8 cellular contexts compared by ENCODE assay signal in genomic region chr2:161586517-161587167, GRCh38. TPM values are rescaled to one million over a fixed set of nuclear protein-coding genes. Genes with fewer than 3 reads are reported as not detected.
A peak's percentile ranks its signal among the peaks of the same experiment; 100 is the strongest.
DNase-seq lines count a peak whose midpoint lies in the region; ATAC-seq and TF ChIP-seq lines count a peak whose summit lies in the region.
"Had no signal": no experiment of that assay in that cellular context is flagged by ENCODE, and none has a peak within 500 bp of the region (broad histone marks: within the 10 kb centered on the region; RNA-seq: fewer than 3 reads in every experiment).

No MANE protein-coding gene starts in this region.

- H3K36me3 Mint-ChIP-seq in naive thymus-derived CD4-positive, alpha-beta T cell: no peaks in the 10 kb centered on the region
- no peaks in the 10 kb centered on the region for H3K36me3 Mint-ChIP-seq in activated naive CD4-positive, alpha-beta T cell treated with anti-CD3 and anti-CD28 coated beads, Interleukin-2, amount 50 U/mL, for 72 hours

- H2AFZ ChIP-seq in HCT116 (ENCODE audit: low read depth, low read length, poor library complexity, severe bottlenecking): peak overlapping the region; percentile 66

- no peak overlapping the region for H3K4me3 Mint-ChIP-seq in naive thymus-derived CD4-positive, alpha-beta T cell

- H3K27ac Mint-ChIP-seq in naive thymus-derived CD4-positive, alpha-beta T cell: no peak overlapping the region
- H3K27ac Mint-ChIP-seq in activated naive CD4-positive, alpha-beta T cell treated with anti-CD3 and anti-CD28 coated beads, Interleukin-2, amount 50 U/mL, for 72 hours: no peak overlapping the region

- no peaks in the 10 kb centered on the region for H3K9me2 ChIP-seq in HCT116 (ENCODE audit: insufficient read depth)

- intact Hi-C loops in HCT116 (cut with micrococcal nuclease): loop anchor here (1.0 to 2.0 kb wide), 3 partner anchors 360 to 714 kb away; no protein-coding TSS in a partner anchor
- intact Hi-C loops in naive thymus-derived CD4-positive, alpha-beta T cell (cut with micrococcal nuclease): loop anchor here (1.0 to 10.0 kb wide), 8 partner anchors 360 to 712 kb away; partner anchors contain the start of gene GCG (in 1 of the 2)

- DNase-seq in GM03348 (ENCODE audit: low spot score) (peak; percentile 50), HCT116 (ENCODE audit: low read depth, low spot score) (peak; percentile 23), NCI-H345 treated with DMSO at 0.1 percent for 48 hours (lab: John Stamatoyannopoulos, UW; ENCODE audit: unreplicated experiment) (peak; percentile 28), cerebellum (ENCODE audit: low spot score) (peak; percentile 34)
- DNase-seq in naive thymus-derived CD4-positive, alpha-beta T cell: peak in 6 of 9 donors; percentile 3 to 30 (median 18)
- DNase-seq in activated naive CD4-positive, alpha-beta T cell treated with anti-CD3 and anti-CD28 coated beads, Interleukin-2, amount 50 U/mL, for 72 hours (ENCODE audit: low spot score in 2 of 2): no peak

- H3K4me2 ChIP-seq in HCT116 (ENCODE audit: low read length): no peak overlapping the region

- H3K4me1 Mint-ChIP-seq in naive thymus-derived CD4-positive, alpha-beta T cell: peaks cover 0 to 3% (median 0%) of the 10 kb centered on the region in 7 donors

- H3K4me3 ChIP-seq in HCT116 (replicated peaks in 1 of 2; ENCODE audit: low read depth in 1 of 2, low read length in 2 of 2): no peak overlapping the region
- H3K4me3 ChIP-seq in naive thymus-derived CD4-positive, alpha-beta T cell (ENCODE audit: low read length): no peak overlapping the region

- no peaks in the 10 kb centered on the region for H4K20me1 ChIP-seq in HCT116 (ENCODE audit: insufficient read depth)

- H3K79me2 ChIP-seq in HCT116 (ENCODE audit: insufficient read depth, low read length): no peaks in the 10 kb centered on the region

- H3K9ac ChIP-seq in HCT116 (ENCODE audit: low read length): no peak overlapping the region

- no peaks in the 10 kb centered on the region for H3K9me3 ChIP-seq in HCT116 (ENCODE audit: control insufficient read depth in 1 of 2, insufficient read depth in 1 of 2, low read depth in 1 of 2, low read length in 2 of 2)
- H3K9me3 ChIP-seq in naive thymus-derived CD4-positive, alpha-beta T cell (ENCODE audit: control insufficient read depth in 2 of 3, low read length in 3 of 3): no peaks in the 10 kb centered on the region

- POLR2A ChIA-PET in HCT116 (lab: Charles Lee): no interaction called here
- POLR2A ChIA-PET in naive thymus-derived CD4-positive, alpha-beta T cell (lab: Charles Lee): no interaction called here

- peak; percentile 59 to 84 (median 68); a peak in 5 of 6 replicates for TF ChIP-seq CTCF in HCT116 (IDR thresholded peaks at IDR 0.05 in 2 of 3, conservative IDR thresholded peaks at IDR 0.05 in 1 of 3; ENCODE audit: borderline replicate concordance in 1 of 3, insufficient read depth in 1 of 3, low read depth in 2 of 3, low read length in 2 of 3)

- peak; percentile 88 for TF ChIP-seq RAD21 in HCT116 (IDR thresholded peaks at IDR 0.05; ENCODE audit: low read depth)

- H3K27me3 Mint-ChIP-seq in naive thymus-derived CD4-positive, alpha-beta T cell: peaks cover 0 to 27% (median 5%) of the 10 kb centered on the region in 5 donors

- H3K36me3 ChIP-seq in HCT116 (ENCODE audit: control insufficient read depth in 1 of 2, insufficient read depth in 2 of 2, low read length in 2 of 2): no peaks in the 10 kb centered on the region
- H3K36me3 ChIP-seq in naive thymus-derived CD4-positive, alpha-beta T cell (ENCODE audit: control insufficient read depth in 2 of 3, insufficient read depth in 3 of 3, low read length in 3 of 3): no peaks in the 10 kb centered on the region

- CTCF ChIA-PET in HCT116 (lab: Charles Lee): interaction anchor here (0.7 to 3.7 kb wide), 5 partner anchors 14 to 711 kb away, joined by 3 to 59 read pairs (median 5); no protein-coding TSS in a partner anchor
- CTCF ChIA-PET in naive thymus-derived CD4-positive, alpha-beta T cell (lab: Charles Lee): interaction anchor here (0.9 to 3.6 kb wide), 7 partner anchors 24 to 710 kb away, joined by 3 to 33 read pairs (median 5); no protein-coding TSS in a partner anchor

- no TSS peak for BruUV-seq in HCT116 (replicated peaks; lab: Mats Ljungman, UMichigan)

- H3K27me3 ChIP-seq in HCT116 (ENCODE audit: insufficient read depth, low read length): no peaks in the 10 kb centered on the region
- no peaks in the 10 kb centered on the region for H3K27me3 ChIP-seq in naive thymus-derived CD4-positive, alpha-beta T cell (ENCODE audit: control insufficient read depth in 2 of 2, insufficient read depth in 2 of 2, low read length in 2 of 2)

- no peak overlapping the region for H3K27ac ChIP-seq in HCT116 (ENCODE audit: low read depth, low read length)
- H3K27ac ChIP-seq in naive thymus-derived CD4-positive, alpha-beta T cell (ENCODE audit: low read depth, low read length): no peak overlapping the region

- H3K4me1 ChIP-seq in HCT116 (ENCODE audit: control insufficient read depth in 1 of 2, insufficient read depth in 2 of 2, low read length in 2 of 2): no peaks in the 10 kb centered on the region
- no peaks in the 10 kb centered on the region for H3K4me1 ChIP-seq in naive thymus-derived CD4-positive, alpha-beta T cell (ENCODE audit: control insufficient read depth in 2 of 2, insufficient read depth in 2 of 2, low read length in 2 of 2)

- TF ChIP-seq POLR2A in HCT116 (IDR thresholded peaks at IDR 0.05; ENCODE audit: borderline replicate concordance, extremely low read depth, insufficient read depth, insufficient read length): no peak

- RAD21 ChIA-PET in HCT116 (lab: Charles Lee; ENCODE audit: low non-redundant PET in 1 of 2, low total read pairs in 2 of 2, uncharacterized antibody in 2 of 2, unreplicated experiment in 2 of 2): interaction anchor here (0.8 to 1.0 kb wide), 2 partner anchors 359 to 360 kb away, joined by 3 to 4 read pairs; no protein-coding TSS in a partner anchor

- peak; percentile 69 for ATAC-seq in HCT116
- peak; percentile 44 for ATAC-seq in naive thymus-derived CD4-positive, alpha-beta T cell
- ATAC-seq in activated naive CD4-positive, alpha-beta T cell treated with anti-CD3 and anti-CD28 coated beads, Interleukin-2, amount 50 U/mL, for 72 hours: no peak
- ATAC-seq in HG02763 (IDR thresholded peaks at IDR 0.05; ENCODE audit: unreplicated experiment): no peak

- peaks cover 0 to 2% (median 0%) of the 10 kb centered on the region in 11 donors for H3K9me3 Mint-ChIP-seq in naive thymus-derived CD4-positive, alpha-beta T cell
- no peaks in the 10 kb centered on the region for H3K9me3 Mint-ChIP-seq in activated naive CD4-positive, alpha-beta T cell treated with anti-CD3 and anti-CD28 coated beads, Interleukin-2, amount 50 U/mL, for 72 hours

TF ChIP-seq in HCT116, 20 proteins besides CTCF, POLR2A, EP300 and RAD21:
- no peak for TF ChIP-seq ELF1 (IDR thresholded peaks at IDR 0.05; ENCODE audit: borderline replicate concordance, low read depth)
- TF ChIP-seq FOSL1 (IDR thresholded peaks at IDR 0.05; ENCODE audit: low read depth): no peak
TF ChIP-seq in HCT116: peak in this region for 0.

RNA-seq across cellular contexts. Expression of gene SLC4A10, which starts 37.6 kb away (rescaled TPM):
- not detected for total RNA-seq in HCT116 (2021; ENCODE audit: unreplicated experiment)
- polyA plus RNA-seq in HCT116 (2012): not detected in 2 replicates
- total RNA-seq in cerebellum: 43.6 TPM
- total RNA-seq in naive thymus-derived CD4-positive, alpha-beta T cell: under 1 TPM in 3 of 5 experiments, not detected in 2; 0.16 to 0.69 (median 0.41) TPM
- polyA plus RNA-seq in naive thymus-derived CD4-positive, alpha-beta T cell: not detected
- total RNA-seq in activated naive CD4-positive, alpha-beta T cell treated with anti-CD3 and anti-CD28 coated beads, Interleukin-2, amount 50 U/mL, for 72 hours: under 1 TPM; 0.07 to 0.25 TPM
- total RNA-seq: skeletal muscle tissue had no signal

Comparison
In these comparisons a context has a peak if more than half of its experiments do, and no peak if none do; other contexts are left out.
1. DNase-seq: peak in GM03348 (single experiment), HCT116 (single experiment), NCI-H345 treated with DMSO at 0.1 percent for 48 hours (single experiment), cerebellum (single experiment) and naive thymus-derived CD4-positive, alpha-beta T cell (6 of 9); none in activated naive CD4-positive, alpha-beta T cell treated with anti-CD3 and anti-CD28 coated beads, Interleukin-2, amount 50 U/mL, for 72 hours (0 of 2).
2. ATAC-seq: peak in HCT116 (single experiment) and naive thymus-derived CD4-positive, alpha-beta T cell (single experiment); none in activated naive CD4-positive, alpha-beta T cell treated with anti-CD3 and anti-CD28 coated beads, Interleukin-2, amount 50 U/mL, for 72 hours (0 of 2) and HG02763 (single experiment).
3. RNA of gene SLC4A10, which starts 37.6 kb away (total RNA-seq): 43.6 TPM in cerebellum (single experiment); 0.07 to 0.25 TPM in activated naive CD4-positive, alpha-beta T cell treated with anti-CD3 and anti-CD28 coated beads, Interleukin-2, amount 50 U/mL, for 72 hours, 0.16 to 0.69 TPM in naive thymus-derived CD4-positive, alpha-beta T cell and not detected in HCT116 (single experiment); every median in the first group is over 10 times any median in the second.